ENCODE assay signal across 8 cellular contexts in the genomic region with DNA sequence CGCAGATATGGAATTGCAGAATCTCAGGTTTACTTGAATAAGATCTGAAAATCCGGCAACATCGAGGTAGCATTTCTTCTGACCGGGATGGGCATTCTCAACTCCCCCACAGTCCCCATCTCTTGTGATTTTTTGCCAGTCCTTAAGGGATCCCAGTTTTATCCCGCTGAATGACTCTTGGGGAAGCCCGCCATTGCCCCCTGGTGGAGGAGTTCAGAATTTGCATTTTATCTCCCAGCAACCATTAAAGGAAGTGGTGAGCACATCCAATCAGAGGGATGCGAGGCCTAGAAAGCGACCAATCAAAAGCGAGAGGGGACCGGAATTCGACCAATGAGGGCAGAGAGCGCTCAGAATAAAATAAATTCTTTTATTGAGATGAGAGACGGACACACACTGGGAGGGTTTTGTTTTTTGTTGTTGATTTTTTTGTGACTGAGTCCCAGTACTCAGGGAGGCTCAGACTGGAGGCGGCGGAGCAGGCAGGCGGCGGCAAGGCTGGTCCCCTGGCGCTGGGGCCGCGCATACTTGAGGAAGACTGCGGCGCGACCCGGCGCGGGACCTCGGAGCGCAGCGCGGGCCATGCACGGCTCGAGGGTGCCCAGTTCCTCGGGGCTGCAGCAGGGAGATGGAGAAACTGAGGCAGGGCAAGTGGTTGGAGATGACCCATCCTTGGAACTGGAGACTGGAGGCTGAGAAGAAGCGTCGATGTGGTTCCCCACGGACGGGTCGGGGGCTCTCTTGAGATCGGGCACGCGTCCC. TPM values are rescaled to one million over a fixed set of nuclear protein-coding genes. Genes with fewer than 3 reads are reported as not detected.
DNase-seq lines count a peak whose midpoint lies in the region; ATAC-seq and TF ChIP-seq lines count a peak whose summit lies in the region.

No MANE protein-coding gene starts in this region.

- H3K9me3 ChIP-seq in OCI-LY3 (ENCODE audit: insufficient read depth, low read length): no peaks in the 10 kb centered on the region

- no peak overlapping the region for H3K27ac Mint-ChIP-seq in endothelial cell (ENCODE audit: unreplicated experiment)

- peak; percentile 94 for TF ChIP-seq CTCF in OCI-LY3 (IDR thresholded peaks at IDR 0.05; ENCODE audit: low read depth, low read length)
- TF ChIP-seq CTCF in endothelial cell (IDR thresholded peaks at IDR 0.05; ENCODE audit: unreplicated experiment): peak; percentile 97

- H3K9me3 Mint-ChIP-seq in endothelial cell (ENCODE audit: unreplicated experiment): peaks cover 5% of the 10 kb centered on the region

- H3K4me1 ChIP-seq in OCI-LY3 (ENCODE audit: low read length): peaks cover 9% of the 10 kb centered on the region

- no peak overlapping the region for H3K4me3 ChIP-seq in OCI-LY3 (ENCODE audit: low read length)

- H3K4me3 Mint-ChIP-seq in endothelial cell (ENCODE audit: unreplicated experiment): peak overlapping the region; percentile 64

- H3K27me3 Mint-ChIP-seq in endothelial cell (ENCODE audit: unreplicated experiment): peaks cover 23% of the 10 kb centered on the region

- peak overlapping the region; percentile 18 for H3K4me2 ChIP-seq in OCI-LY3 (ENCODE audit: low read length)

- DNase-seq in DMS 273 treated with DMSO at 0.1 percent for 48 hours (lab: John Stamatoyannopoulos, UW) (peak; percentile 91), KBM-7 (peak; percentile 90), endothelial cell (ENCODE audit: low spot score) (peak; percentile 80), middle frontal gyrus (ENCODE audit: extremely low spot score, low spot score) (peak; percentile 82)
- DNase-seq in activated CD8-positive, alpha-beta memory T cell treated with anti-CD3 and anti-CD28 coated beads, Interleukin-2, amount 50 U/mL, for 1 hour (ENCODE audit: extremely low read depth): peak; percentile 50
- peak; percentile 42 to 49 for DNase-seq in stimulated activated CD8-positive, alpha-beta memory T cell treated with anti-CD3 and anti-CD28 coated beads, Interleukin-4, amount 100 ng/mL, for 4 hours (ENCODE audit: low read depth in 2 of 2, low spot score in 1 of 2)

- H3K4me1 Mint-ChIP-seq in endothelial cell (ENCODE audit: unreplicated experiment): no peaks in the 10 kb centered on the region

- H3K27ac ChIP-seq in OCI-LY3 (ENCODE audit: low read length): no peak overlapping the region

- peaks cover 9% of the 10 kb centered on the region for H3K36me3 Mint-ChIP-seq in endothelial cell (ENCODE audit: low read depth, unreplicated experiment)

- H2AFZ ChIP-seq in OCI-LY3 (ENCODE audit: low read depth, low read length): no peak overlapping the region

- H3K36me3 ChIP-seq in OCI-LY3 (replicated peaks; ENCODE audit: low read depth, low read length): no peaks in the 10 kb centered on the region

- H3K79me2 ChIP-seq in OCI-LY3 (ENCODE audit: low read length): no peaks in the 10 kb centered on the region

- no peaks in the 10 kb centered on the region for H4K20me1 ChIP-seq in OCI-LY3 (ENCODE audit: insufficient read depth, low read length)

- H3K9ac ChIP-seq in OCI-LY3 (ENCODE audit: low read length): no peak overlapping the region

- no peak for ATAC-seq in HG03095 (IDR thresholded peaks at IDR 0.05; ENCODE audit: unreplicated experiment)

- H3K27me3 ChIP-seq in OCI-LY3 (ENCODE audit: low read depth, low read length): 0 out of 2 replicates have a peak, but pooled peaks cover 3% of the 10 kb centered on the region

- in situ Hi-C loops in KBM-7 (cut with MboI; ENCODE audit: low pct_unique_long_range_greater_than_20kb, low sequenced_read_pairs): no loop called here

RNA-seq across cellular contexts. Expression of a gene that starts 3.9 kb away (rescaled TPM):
- total RNA-seq in endothelial cell (ENCODE audit: unreplicated experiment): 1.1 TPM

RNA-seq across cellular contexts. Expression of a gene that starts 4.5 kb away (rescaled TPM):
- 0.18 TPM for total RNA-seq in endothelial cell (ENCODE audit: unreplicated experiment)

RNA-seq across cellular contexts. Expression of a gene that starts 30.8 kb away (rescaled TPM):
- total RNA-seq in endothelial cell (ENCODE audit: unreplicated experiment): 20.6 TPM
